In the genomic region with DNA sequence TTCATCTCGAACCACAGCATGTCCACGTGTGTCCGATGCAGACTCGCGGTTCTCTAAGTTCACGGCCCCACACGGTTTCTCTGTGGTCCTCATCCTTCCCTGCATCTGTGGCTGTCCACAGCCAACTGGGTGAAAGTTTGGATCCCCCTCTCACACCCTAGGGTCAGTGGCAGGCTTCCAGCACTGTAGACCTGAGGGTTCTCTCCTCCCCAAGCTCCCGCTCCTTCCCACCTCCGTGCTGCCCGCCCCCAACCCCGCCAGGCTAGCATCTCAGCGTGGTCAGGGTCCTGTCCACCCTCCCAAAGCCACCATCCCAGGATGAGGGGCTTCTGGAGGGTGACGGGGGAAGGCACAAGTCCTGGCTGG, we compare ENCODE assay signal across 11 cellular contexts. TPM values are rescaled to one million over a fixed set of nuclear protein-coding genes. Genes with fewer than 3 reads are reported as not detected.
DNase-seq lines count a peak whose midpoint lies in the region; ATAC-seq, FAIRE-seq and TF ChIP-seq lines count a peak whose summit lies in the region.
"Had no signal": no experiment of that assay in that cellular context is flagged by ENCODE, and none has a peak within 500 bp of the region (broad histone marks: within the 10 kb centered on the region; RNA-seq: fewer than 3 reads in every experiment).

No MANE protein-coding gene starts in this region.

- peaks cover 2% of the 10 kb centered on the region for H3K36me3 Mint-ChIP-seq in activated CD8-positive, alpha-beta memory T cell treated with anti-CD3 and anti-CD28 coated beads, Interleukin-2, amount 10 ng/mL, durations not matched to agents 7 days and 5 days
- H3K36me3 Mint-ChIP-seq in CD8-positive, alpha-beta T cell: no peaks in the 10 kb centered on the region

- H3K9me3 Mint-ChIP-seq in activated CD8-positive, alpha-beta memory T cell treated with anti-CD3 and anti-CD28 coated beads, Interleukin-2, amount 10 ng/mL, durations not matched to agents 7 days and 5 days (ENCODE audit: low read depth): no peaks in the 10 kb centered on the region
- no peaks in the 10 kb centered on the region for H3K9me3 Mint-ChIP-seq in CD8-positive, alpha-beta T cell

- H3K27ac ChIP-seq in colonic mucosa: peak overlapping the region; percentile 18
- H3K27ac ChIP-seq in HepG2 (ENCODE audit: extremely low read length, insufficient read depth, low read length): no peak overlapping the region
- H3K27ac ChIP-seq in testis: peak overlapping the region in 1 of 2 donors; percentile 44
- no peak overlapping the region for H3K27ac ChIP-seq in CD8-positive, alpha-beta T cell (ENCODE audit: low read depth, low read length)
- H3K27ac ChIP-seq: epithelial cell of prostate had no signal

- FAIRE-seq in HepG2 (lab: Jason Lieb, UNC): no peak

- H3K4me3 Mint-ChIP-seq in activated CD8-positive, alpha-beta memory T cell treated with anti-CD3 and anti-CD28 coated beads, Interleukin-2, amount 10 ng/mL, durations not matched to agents 7 days and 5 days: no peak overlapping the region
- no peak overlapping the region for H3K4me3 Mint-ChIP-seq in CD8-positive, alpha-beta T cell

- no peaks in the 10 kb centered on the region for H3K9me3 ChIP-seq in colonic mucosa
- no peaks in the 10 kb centered on the region for H3K9me3 ChIP-seq in HepG2 (ENCODE audit: low read length)
- no peaks in the 10 kb centered on the region for H3K9me3 ChIP-seq in testis
- no peaks in the 10 kb centered on the region for H3K9me3 ChIP-seq in CD8-positive, alpha-beta T cell (ENCODE audit: low read length)

- no peak for TF ChIP-seq CTCF in colonic mucosa (IDR thresholded peaks at IDR 0.05)
- no peak for TF ChIP-seq CTCF in HepG2 (CRISPR knock-in tag; IDR thresholded peaks at IDR 0.05)
- TF ChIP-seq CTCF in testis (IDR thresholded peaks at IDR 0.05): no peak
- TF ChIP-seq CTCF in CD8-positive, alpha-beta T cell (IDR thresholded peaks at IDR 0.05): no peak

- no peaks in the 10 kb centered on the region for H3K27me3 ChIP-seq in colonic mucosa
- peaks cover 0 to 3% of the 10 kb centered on the region in 2 experiments; a peak in 1 of 5 replicates for H3K27me3 ChIP-seq in HepG2 (ENCODE audit: control insufficient read depth in 1 of 2, insufficient read depth in 2 of 2, low read length in 2 of 2)
- no peaks in the 10 kb centered on the region for H3K27me3 ChIP-seq in testis
- H3K27me3 ChIP-seq in CD8-positive, alpha-beta T cell (ENCODE audit: insufficient read depth, low read length): no peaks in the 10 kb centered on the region

- DNase-seq in LHCN-M2 (ENCODE audit: low read depth): peak; percentile 43
- no peak for DNase-seq in colonic mucosa
- DNase-seq in HepG2 (ENCODE audit: low spot score): no peak
- DNase-seq in testis: peak; percentile 41
- DNase-seq in activated CD8-positive, alpha-beta memory T cell treated with anti-CD3 and anti-CD28 coated beads, Interleukin-2, amount 10 ng/mL, durations not matched to agents 7 days and 5 days: no peak
- DNase-seq in putamen (ENCODE audit: low spot score): no peak
- DNase-seq in CD8-positive, alpha-beta T cell: no peak
- no peak for DNase-seq in activated naive CD4-positive, alpha-beta T cell treated with anti-CD3 and anti-CD28 coated beads, Interleukin-2, amount 50 U/mL, for 16 hours
- DNase-seq: stimulated activated naive CD4-positive, alpha-beta T cell had no signal

- intact Hi-C loops in colonic mucosa (cut with DNase I): no loop called here
- intact Hi-C loops in HepG2 (cut with micrococcal nuclease; ENCODE audit: unreplicated experiment): no loop called here
- intact Hi-C loops in testis (cut with DNase I; ENCODE audit: low total_unique reads): no loop called here
- intact Hi-C loops in CD8-positive, alpha-beta T cell (cut with DNase I, micrococcal nuclease): no loop called here

- in situ Hi-C loops in HepG2 (cut with HindIII; ENCODE audit: extremely low pct_ligation_motif_present, low pct_unique_long_range_greater_than_20kb): no loop called here

- CTCF ChIA-PET in HepG2 (lab: Yijun Ruan, JAX; ENCODE audit: low intra/inter-chr PET ratio, low total read pairs): no interaction called here
- CTCF ChIA-PET in activated CD8-positive, alpha-beta memory T cell treated with anti-CD3 and anti-CD28 coated beads, Interleukin-2, amount 10 ng/mL, durations not matched to agents 7 days and 5 days (lab: Charles Lee): interaction anchor here (1.2 kb wide), 1 partner anchor 13 kb away, joined by 4 read pairs; no protein-coding TSS in a partner anchor
- CTCF ChIA-PET in CD8-positive, alpha-beta T cell (lab: Charles Lee): interaction anchor here (1.1 to 7.1 kb wide), 2 partner anchors 12 to 327 kb away, joined by 3 to 37 read pairs; no protein-coding TSS in a partner anchor

- no peaks in the 10 kb centered on the region for H3K79me2 ChIP-seq in HepG2 (ENCODE audit: insufficient read depth, low read length)

- H3K9ac ChIP-seq in colonic mucosa (ENCODE audit: low read depth in 2 of 2, low read length in 2 of 2) (peak overlapping the region in 1 of 2 donors; percentile 2), HepG2 (ENCODE audit: insufficient read depth, low read depth, low read length) (no peak overlapping the region)

- no peaks in the 10 kb centered on the region for H3K36me3 ChIP-seq in colonic mucosa
- H3K36me3 ChIP-seq in HepG2 (replicated peaks in 1 of 2; ENCODE audit: control insufficient read depth in 1 of 2, insufficient read depth in 2 of 2, low read length in 2 of 2): peaks cover 0 to 5% of the 10 kb centered on the region in 2 experiments; a peak in 1 of 5 replicates
- H3K36me3 ChIP-seq in testis (ENCODE audit: low read depth, missing control alignments): no peaks in the 10 kb centered on the region
- H3K36me3 ChIP-seq in CD8-positive, alpha-beta T cell (ENCODE audit: insufficient read depth, low read length): no peaks in the 10 kb centered on the region

- peaks cover 8% of the 10 kb centered on the region for H3K4me1 Mint-ChIP-seq in activated CD8-positive, alpha-beta memory T cell treated with anti-CD3 and anti-CD28 coated beads, Interleukin-2, amount 10 ng/mL, durations not matched to agents 7 days and 5 days
- peaks cover 14% of the 10 kb centered on the region for H3K4me1 Mint-ChIP-seq in CD8-positive, alpha-beta T cell (ENCODE audit: low read depth)

- 88% methylated on average over 13 of the region's 13 CpGs for WGBS in HepG2 (ENCODE audit: low lambda C conversion rate)
- WGBS in testis, 2 donors: 55 to 60% methylated on average over 13 of the region's 13 CpGs

- peaks cover 43% of the 10 kb centered on the region for H3K27me3 Mint-ChIP-seq in activated CD8-positive, alpha-beta memory T cell treated with anti-CD3 and anti-CD28 coated beads, Interleukin-2, amount 10 ng/mL, durations not matched to agents 7 days and 5 days
- H3K27me3 Mint-ChIP-seq in CD8-positive, alpha-beta T cell (ENCODE audit: low read depth): peaks cover 49% of the 10 kb centered on the region

- no peak for TF ChIP-seq RAD21 in HepG2 (CRISPR knock-in tag; IDR thresholded peaks at IDR 0.05)

- TF ChIP-seq POLR2A in HepG2 (IDR thresholded peaks at IDR 0.05; ENCODE audit: insufficient read depth in 1 of 2, low read depth in 2 of 2, low read length in 2 of 2): peak in 1 of 2 experiments; percentile 11; a peak in 1 of 4 replicates
- no peak for TF ChIP-seq POLR2A in testis (IDR thresholded peaks at IDR 0.05)

- no peak overlapping the region for H3K27ac Mint-ChIP-seq in activated CD8-positive, alpha-beta memory T cell treated with anti-CD3 and anti-CD28 coated beads, Interleukin-2, amount 10 ng/mL, durations not matched to agents 7 days and 5 days
- H3K27ac Mint-ChIP-seq in CD8-positive, alpha-beta T cell: no peak overlapping the region
- H3K27ac Mint-ChIP-seq: progenitor cell of endocrine pancreas had no signal

- H2AFZ ChIP-seq in HepG2 (ENCODE audit: low read length): no peak overlapping the region

- H4K20me1 ChIP-seq in HepG2 (ENCODE audit: insufficient read depth, low read length): no peaks in the 10 kb centered on the region

- H3K4me1 ChIP-seq in colonic mucosa: peaks cover 17% of the 10 kb centered on the region
- H3K4me1 ChIP-seq in HepG2 (ENCODE audit: insufficient read depth, low read length): peaks cover 70% of the 10 kb centered on the region
- peaks cover 22% of the 10 kb centered on the region for H3K4me1 ChIP-seq in testis
- H3K4me1 ChIP-seq in CD8-positive, alpha-beta T cell (ENCODE audit: insufficient read depth, low read length): peaks cover 13% of the 10 kb centered on the region

- no TSS peak for BruUV-seq in HepG2 (replicated peaks; lab: Mats Ljungman, UMichigan)

- no peak overlapping the region for H3K4me3 ChIP-seq in colonic mucosa
- H3K4me3 ChIP-seq in HepG2 (replicated peaks in 1 of 3; ENCODE audit: insufficient read depth in 1 of 3, low read depth in 2 of 3, low read length in 3 of 3): no peak overlapping the region; a peak in 1 of 6 replicates
- no peak overlapping the region for H3K4me3 ChIP-seq in testis
- H3K4me3 ChIP-seq in CD8-positive, alpha-beta T cell (ENCODE audit: low read depth, low read length): no peak overlapping the region

- ATAC-seq in HepG2: no peak
- ATAC-seq in activated CD8-positive, alpha-beta memory T cell treated with anti-CD3 and anti-CD28 coated beads, Interleukin-2, amount 10 ng/mL, durations not matched to agents 7 days and 5 days: no peak
- no peak for ATAC-seq in CD8-positive, alpha-beta T cell

- H3K4me2 ChIP-seq in HepG2 (ENCODE audit: low read depth, low read length): peak overlapping the region; percentile 28; the same call in 1 of the 2 replicates

- TF ChIP-seq EP300 in HepG2 (IDR thresholded peaks at IDR 0.05; ENCODE audit: low read depth in 2 of 2, low read length in 2 of 2) (no peak), HepG2 (CRISPR knock-in tag; IDR thresholded peaks at IDR 0.05; ENCODE audit: borderline replicate concordance) (no peak)

- POLR2A ChIA-PET in HepG2 (lab: Yijun Ruan, JAX): interaction anchor here (1.2 to 1.7 kb wide), 3 partner anchors 14 to 57 kb away, joined by 3 to 8 read pairs (median 4); a partner anchor contains a TSS
- POLR2A ChIA-PET in CD8-positive, alpha-beta T cell (lab: Charles Lee): no interaction called here

RNA-seq across cellular contexts. Expression of a gene that starts 3.0 kb away (rescaled TPM):
- total RNA-seq in LHCN-M2 (2014; rRNA removed) (48.7 and 82.3 TPM in 2 replicates), colonic mucosa (1 to 10 TPM; 7.7 to 8.1 TPM), HepG2 (2016; rRNA removed; fragmentation: Illumina TruSeq; extraction: Trizol) (0.20 and 0.80 TPM in 2 replicates), testis (10 to 100 TPM; 10.2 to 18.5 TPM)
- polyA plus RNA-seq in LHCN-M2 (2012): 41.9 TPM
- total RNA-seq in HepG2 (2016; cell fraction: cytosol; rRNA removed; fragmentation: Illumina TruSeq; extraction: Trizol; ENCODE audit: low read depth): 0.10 and 0.35 TPM in 2 replicates
- total RNA-seq in HepG2 (2016; cell fraction: insoluble cytoplasmic fraction; rRNA removed; fragmentation: Illumina TruSeq; extraction: Trizol): 0.27 and 0.80 TPM in 2 replicates
- total RNA-seq in HepG2 (2016; cell fraction: membrane; rRNA removed; fragmentation: Illumina TruSeq; extraction: Trizol): 0.48 and 0.71 TPM in 2 replicates
- total RNA-seq in HepG2 (2016; cell fraction: nucleus; rRNA removed; fragmentation: Illumina TruSeq; extraction: Trizol): 0.78 and 1.6 TPM in 2 replicates
- polyA plus RNA-seq in HepG2 (2011; rRNA removed) (21.7 and 39.9 TPM in 2 replicates), testis (ENCODE audit: insufficient read depth, low read depth, low replicate concordance) (10.0 TPM)
- polyA plus RNA-seq in HepG2 (2011; cell fraction: cytosol; rRNA removed): 24.1 and 25.1 TPM in 2 replicates
- 62.7 and 74.1 TPM in 2 replicates for polyA plus RNA-seq in HepG2 (2011; cell fraction: nucleus; rRNA removed)
- polyA plus RNA-seq in HepG2 (2012): 15.1 and 16.8 TPM in 2 replicates
- 0.22 and 0.23 TPM in 2 replicates for polyA plus RNA-seq in HepG2 (2016; cell fraction: cytosol; fragmentation: Illumina TruSeq; extraction: Trizol; ENCODE audit: low read depth)
- polyA plus RNA-seq in HepG2 (2016; cell fraction: insoluble cytoplasmic fraction; fragmentation: Illumina TruSeq; extraction: Trizol; ENCODE audit: low read depth): 0.29 and 0.58 TPM in 2 replicates
- polyA plus RNA-seq in HepG2 (2016; cell fraction: membrane; fragmentation: Illumina TruSeq; extraction: Trizol; ENCODE audit: low read depth): 0.19 TPM in 2 replicates
- polyA plus RNA-seq in HepG2 (2016; cell fraction: nucleus; fragmentation: Illumina TruSeq; extraction: Trizol; ENCODE audit: insufficient read depth, low read depth): 2.5 and 3.1 TPM in 2 replicates
- polyA minus RNA-seq in HepG2 (2011; rRNA and poly(A)+ RNA removed; ENCODE audit: low replicate concordance): 0.14 and 19.3 TPM in 2 replicates
- 14.2 and 17.5 TPM in 2 replicates for polyA minus RNA-seq in HepG2 (2011; cell fraction: cytosol; rRNA and poly(A)+ RNA removed)
- polyA minus RNA-seq in HepG2 (2011; cell fraction: nucleus; rRNA and poly(A)+ RNA removed): 14.4 and 18.8 TPM in 2 replicates
- under 1 TPM; 0.50 to 0.82 TPM for total RNA-seq in activated CD8-positive, alpha-beta memory T cell treated with anti-CD3 and anti-CD28 coated beads, Interleukin-2, amount 10 ng/mL, durations not matched to agents 7 days and 5 days
- not detected for total RNA-seq in CD8-positive, alpha-beta T cell

RNA-seq across cellular contexts. Expression of a gene that starts 23.2 kb away (rescaled TPM):
- 13.0 and 13.5 TPM in 2 replicates for total RNA-seq in LHCN-M2 (2014; rRNA removed)
- 142 TPM for polyA plus RNA-seq in LHCN-M2 (2012)
- total RNA-seq in colonic mucosa: 100 to 1,000 TPM; 117 to 127 TPM
- total RNA-seq in HepG2 (2016; rRNA removed; fragmentation: Illumina TruSeq; extraction: Trizol): 6.0 and 11.5 TPM in 2 replicates
- total RNA-seq in HepG2 (2016; cell fraction: cytosol; rRNA removed; fragmentation: Illumina TruSeq; extraction: Trizol; ENCODE audit: low read depth): 3.2 and 5.3 TPM in 2 replicates
- 5.3 and 9.6 TPM in 2 replicates for total RNA-seq in HepG2 (2016; cell fraction: insoluble cytoplasmic fraction; rRNA removed; fragmentation: Illumina TruSeq; extraction: Trizol)
- 5.5 and 8.1 TPM in 2 replicates for total RNA-seq in HepG2 (2016; cell fraction: membrane; rRNA removed; fragmentation: Illumina TruSeq; extraction: Trizol)
- 10.6 and 12.6 TPM in 2 replicates for total RNA-seq in HepG2 (2016; cell fraction: nucleus; rRNA removed; fragmentation: Illumina TruSeq; extraction: Trizol)
- 28.4 and 39.6 TPM in 2 replicates for polyA plus RNA-seq in HepG2 (2011; rRNA removed)
- 25.6 and 37.5 TPM in 2 replicates for polyA plus RNA-seq in HepG2 (2011; cell fraction: cytosol; rRNA removed)
- 145 and 155 TPM in 2 replicates for polyA plus RNA-seq in HepG2 (2011; cell fraction: nucleus; rRNA removed)
- 60.0 and 70.4 TPM in 2 replicates for polyA plus RNA-seq in HepG2 (2012)
- 12.4 and 13.3 TPM in 2 replicates for polyA plus RNA-seq in HepG2 (2016; cell fraction: cytosol; fragmentation: Illumina TruSeq; extraction: Trizol; ENCODE audit: low read depth)
- polyA plus RNA-seq in HepG2 (2016; cell fraction: insoluble cytoplasmic fraction; fragmentation: Illumina TruSeq; extraction: Trizol; ENCODE audit: low read depth): 42.9 and 48.7 TPM in 2 replicates
- 18.3 and 20.3 TPM in 2 replicates for polyA plus RNA-seq in HepG2 (2016; cell fraction: membrane; fragmentation: Illumina TruSeq; extraction: Trizol; ENCODE audit: low read depth)
- 54.5 and 58.9 TPM in 2 replicates for polyA plus RNA-seq in HepG2 (2016; cell fraction: nucleus; fragmentation: Illumina TruSeq; extraction: Trizol; ENCODE audit: insufficient read depth, low read depth)
- 12.0 and 69.0 TPM in 2 replicates for polyA minus RNA-seq in HepG2 (2011; rRNA and poly(A)+ RNA removed; ENCODE audit: low replicate concordance)
- 33.6 and 48.7 TPM in 2 replicates for polyA minus RNA-seq in HepG2 (2011; cell fraction: cytosol; rRNA and poly(A)+ RNA removed)
- polyA minus RNA-seq in HepG2 (2011; cell fraction: nucleus; rRNA and poly(A)+ RNA removed): 27.7 and 30.1 TPM in 2 replicates
- 10 to 100 TPM; 84.4 to 95.2 TPM for total RNA-seq in testis
- polyA plus RNA-seq in testis (ENCODE audit: insufficient read depth, low read depth, low replicate concordance): 126 TPM
- total RNA-seq in activated CD8-positive, alpha-beta memory T cell treated with anti-CD3 and anti-CD28 coated beads, Interleukin-2, amount 10 ng/mL, durations not matched to agents 7 days and 5 days: 10 to 100 TPM; 96.2 to 97.3 TPM
- total RNA-seq in CD8-positive, alpha-beta T cell: 10 to 100 TPM; 60.2 to 61.4 TPM

RNA-seq across cellular contexts. Expression of a gene that starts 23.9 kb away (rescaled TPM):
- 0.11 and 1.2 TPM in 2 replicates for total RNA-seq in LHCN-M2 (2014; rRNA removed)
- 0.02 TPM for polyA plus RNA-seq in LHCN-M2 (2012)
- total RNA-seq in colonic mucosa: 1 to 10 TPM; 1.7 to 2.7 TPM
- total RNA-seq in HepG2 (2016; rRNA removed; fragmentation: Illumina TruSeq; extraction: Trizol): 0.15 and 0.18 TPM in 2 replicates
- not detected in 2 replicates for total RNA-seq in HepG2 (2016; cell fraction: cytosol; rRNA removed; fragmentation: Illumina TruSeq; extraction: Trizol; ENCODE audit: low read depth)
- total RNA-seq in HepG2 (2016; cell fraction: insoluble cytoplasmic fraction; rRNA removed; fragmentation: Illumina TruSeq; extraction: Trizol): 0.06 and 0.35 TPM in 2 replicates
- 0.07 and 0.28 TPM in 2 replicates for total RNA-seq in HepG2 (2016; cell fraction: membrane; rRNA removed; fragmentation: Illumina TruSeq; extraction: Trizol)
- 0.12 and 0.22 TPM in 2 replicates for total RNA-seq in HepG2 (2016; cell fraction: nucleus; rRNA removed; fragmentation: Illumina TruSeq; extraction: Trizol)
- polyA plus RNA-seq in HepG2 (2011; rRNA removed): 0.20 and 0.73 TPM in 2 replicates
- polyA plus RNA-seq in HepG2 (2011; cell fraction: cytosol; rRNA removed): 0.32 and 0.46 TPM in 2 replicates
- 1.5 and 1.8 TPM in 2 replicates for polyA plus RNA-seq in HepG2 (2011; cell fraction: nucleus; rRNA removed)
- polyA plus RNA-seq in HepG2 (2012): 0.27 and 0.32 TPM in 2 replicates
- polyA plus RNA-seq in HepG2 (2016; cell fraction: cytosol; fragmentation: Illumina TruSeq; extraction: Trizol; ENCODE audit: low read depth): not detected in 2 replicates
- 0.22 TPM in 1 of 2 replicates, not detected in the other for polyA plus RNA-seq in HepG2 (2016; cell fraction: insoluble cytoplasmic fraction; fragmentation: Illumina TruSeq; extraction: Trizol; ENCODE audit: low read depth)
- polyA plus RNA-seq in HepG2 (2016; cell fraction: membrane; fragmentation: Illumina TruSeq; extraction: Trizol; ENCODE audit: low read depth): 0.12 TPM in 1 of 2 replicates, not detected in the other
- 0.45 and 0.62 TPM in 2 replicates for polyA plus RNA-seq in HepG2 (2016; cell fraction: nucleus; fragmentation: Illumina TruSeq; extraction: Trizol; ENCODE audit: insufficient read depth, low read depth)
- polyA minus RNA-seq in HepG2 (2011; rRNA and poly(A)+ RNA removed; ENCODE audit: low replicate concordance): 0.32 TPM in 1 of 2 replicates, not detected in the other
- not detected in 2 replicates for polyA minus RNA-seq in HepG2 (2011; cell fraction: cytosol; rRNA and poly(A)+ RNA removed)
- 0.77 and 1.5 TPM in 2 replicates for polyA minus RNA-seq in HepG2 (2011; cell fraction: nucleus; rRNA and poly(A)+ RNA removed)
- total RNA-seq in testis: 10 to 100 TPM in 1 of 2 donors, 1 to 10 TPM in 1; 7.1 to 13.2 TPM
- polyA plus RNA-seq in testis (ENCODE audit: insufficient read depth, low read depth, low replicate concordance): 4.1 TPM
- total RNA-seq in activated CD8-positive, alpha-beta memory T cell treated with anti-CD3 and anti-CD28 coated beads, Interleukin-2, amount 10 ng/mL, durations not matched to agents 7 days and 5 days: 1 to 10 TPM; 3.2 to 3.7 TPM
- 1 to 10 TPM in 1 of 2 experiments, under 1 TPM in 1; 0.78 to 1.4 TPM for total RNA-seq in CD8-positive, alpha-beta T cell

RNA-seq across cellular contexts. Expression of a gene that starts 45.6 kb away (rescaled TPM):
- 119 and 242 TPM in 2 replicates for total RNA-seq in LHCN-M2 (2014; rRNA removed)
- polyA plus RNA-seq in LHCN-M2 (2012): 1,568 TPM
- 1,000 to 10,000 TPM; 1,587 to 1,854 TPM for total RNA-seq in colonic mucosa
- total RNA-seq in HepG2 (2016; rRNA removed; fragmentation: Illumina TruSeq; extraction: Trizol): 281 and 319 TPM in 2 replicates
- total RNA-seq in HepG2 (2016; cell fraction: cytosol; rRNA removed; fragmentation: Illumina TruSeq; extraction: Trizol; ENCODE audit: low read depth): 424 and 447 TPM in 2 replicates
- total RNA-seq in HepG2 (2016; cell fraction: insoluble cytoplasmic fraction; rRNA removed; fragmentation: Illumina TruSeq; extraction: Trizol): 291 and 334 TPM in 2 replicates
- 667 and 807 TPM in 2 replicates for total RNA-seq in HepG2 (2016; cell fraction: membrane; rRNA removed; fragmentation: Illumina TruSeq; extraction: Trizol)
- 139 and 147 TPM in 2 replicates for total RNA-seq in HepG2 (2016; cell fraction: nucleus; rRNA removed; fragmentation: Illumina TruSeq; extraction: Trizol)
- polyA plus RNA-seq in HepG2 (2011; rRNA removed): 521 and 545 TPM in 2 replicates
- polyA plus RNA-seq in HepG2 (2011; cell fraction: cytosol; rRNA removed): 604 and 791 TPM in 2 replicates
- 232 and 285 TPM in 2 replicates for polyA plus RNA-seq in HepG2 (2011; cell fraction: nucleus; rRNA removed)
- 1,428 and 2,679 TPM in 2 replicates for polyA plus RNA-seq in HepG2 (2012)
- 858 and 886 TPM in 2 replicates for polyA plus RNA-seq in HepG2 (2016; cell fraction: cytosol; fragmentation: Illumina TruSeq; extraction: Trizol; ENCODE audit: low read depth)
- 429 and 441 TPM in 2 replicates for polyA plus RNA-seq in HepG2 (2016; cell fraction: insoluble cytoplasmic fraction; fragmentation: Illumina TruSeq; extraction: Trizol; ENCODE audit: low read depth)
- 1,075 and 1,148 TPM in 2 replicates for polyA plus RNA-seq in HepG2 (2016; cell fraction: membrane; fragmentation: Illumina TruSeq; extraction: Trizol; ENCODE audit: low read depth)
- polyA plus RNA-seq in HepG2 (2016; cell fraction: nucleus; fragmentation: Illumina TruSeq; extraction: Trizol; ENCODE audit: insufficient read depth, low read depth): 346 and 368 TPM in 2 replicates
- polyA minus RNA-seq in HepG2 (2011; rRNA and poly(A)+ RNA removed; ENCODE audit: low replicate concordance): 312 and 362 TPM in 2 replicates
- 181 and 188 TPM in 2 replicates for polyA minus RNA-seq in HepG2 (2011; cell fraction: cytosol; rRNA and poly(A)+ RNA removed)
- polyA minus RNA-seq in HepG2 (2011; cell fraction: nucleus; rRNA and poly(A)+ RNA removed): 59.9 and 62.0 TPM in 2 replicates
- 100 to 1,000 TPM; 221 to 398 TPM for total RNA-seq in testis
- polyA plus RNA-seq in testis (ENCODE audit: insufficient read depth, low read depth, low replicate concordance): 505 TPM
- total RNA-seq in activated CD8-positive, alpha-beta memory T cell treated with anti-CD3 and anti-CD28 coated beads, Interleukin-2, amount 10 ng/mL, durations not matched to agents 7 days and 5 days: 1,000 to 10,000 TPM; 1,292 to 1,333 TPM
- total RNA-seq in CD8-positive, alpha-beta T cell: 1,000 to 10,000 TPM; 3,224 to 3,257 TPM

RNA-seq across cellular contexts. Expression of a gene that starts 45.8 kb away (rescaled TPM):
- total RNA-seq in LHCN-M2 (2014; rRNA removed) (22.7 and 34.9 TPM in 2 replicates), colonic mucosa (10 to 100 TPM; 57.4 to 58.3 TPM), HepG2 (2016; rRNA removed; fragmentation: Illumina TruSeq; extraction: Trizol) (57.2 and 64.5 TPM in 2 replicates), testis (10 to 100 TPM; 38.2 to 50.5 TPM)
- 138 TPM for polyA plus RNA-seq in LHCN-M2 (2012)
- total RNA-seq in HepG2 (2016; cell fraction: cytosol; rRNA removed; fragmentation: Illumina TruSeq; extraction: Trizol; ENCODE audit: low read depth): 20.0 and 25.8 TPM in 2 replicates
- total RNA-seq in HepG2 (2016; cell fraction: insoluble cytoplasmic fraction; rRNA removed; fragmentation: Illumina TruSeq; extraction: Trizol): 65.5 and 75.0 TPM in 2 replicates
- 24.2 and 27.6 TPM in 2 replicates for total RNA-seq in HepG2 (2016; cell fraction: membrane; rRNA removed; fragmentation: Illumina TruSeq; extraction: Trizol)
- total RNA-seq in HepG2 (2016; cell fraction: nucleus; rRNA removed; fragmentation: Illumina TruSeq; extraction: Trizol): 26.5 and 38.1 TPM in 2 replicates
- polyA plus RNA-seq in HepG2 (2011; rRNA removed) (71.5 and 75.3 TPM in 2 replicates), testis (ENCODE audit: insufficient read depth, low read depth, low replicate concordance) (91.2 TPM)
- polyA plus RNA-seq in HepG2 (2011; cell fraction: cytosol; rRNA removed): 56.6 and 79.4 TPM in 2 replicates
- polyA plus RNA-seq in HepG2 (2011; cell fraction: nucleus; rRNA removed): 36.6 and 51.3 TPM in 2 replicates
- 50.0 and 50.9 TPM in 2 replicates for polyA plus RNA-seq in HepG2 (2012)
- polyA plus RNA-seq in HepG2 (2016; cell fraction: cytosol; fragmentation: Illumina TruSeq; extraction: Trizol; ENCODE audit: low read depth): 29.4 and 33.3 TPM in 2 replicates
- polyA plus RNA-seq in HepG2 (2016; cell fraction: insoluble cytoplasmic fraction; fragmentation: Illumina TruSeq; extraction: Trizol; ENCODE audit: low read depth): 101 and 102 TPM in 2 replicates
- polyA plus RNA-seq in HepG2 (2016; cell fraction: membrane; fragmentation: Illumina TruSeq; extraction: Trizol; ENCODE audit: low read depth): 32.9 and 35.8 TPM in 2 replicates
- polyA plus RNA-seq in HepG2 (2016; cell fraction: nucleus; fragmentation: Illumina TruSeq; extraction: Trizol; ENCODE audit: insufficient read depth, low read depth): 67.5 and 70.8 TPM in 2 replicates
- polyA minus RNA-seq in HepG2 (2011; rRNA and poly(A)+ RNA removed; ENCODE audit: low replicate concordance): 160 and 193 TPM in 2 replicates
- polyA minus RNA-seq in HepG2 (2011; cell fraction: cytosol; rRNA and poly(A)+ RNA removed): 44.6 and 56.9 TPM in 2 replicates
- 21.2 and 22.9 TPM in 2 replicates for polyA minus RNA-seq in HepG2 (2011; cell fraction: nucleus; rRNA and poly(A)+ RNA removed)
- total RNA-seq in activated CD8-positive, alpha-beta memory T cell treated with anti-CD3 and anti-CD28 coated beads, Interleukin-2, amount 10 ng/mL, durations not matched to agents 7 days and 5 days: 10 to 100 TPM; 47.4 to 66.7 TPM
- 10 to 100 TPM; 19.8 to 28.9 TPM for total RNA-seq in CD8-positive, alpha-beta T cell

Comparison
In these comparisons a context has a peak if more than half of its experiments do, and no peak if none do; other contexts are left out.
1. DNase-seq: peak in LHCN-M2 (single experiment) and testis (single experiment); none in colonic mucosa (single experiment), HepG2 (single experiment), activated CD8-positive, alpha-beta memory T cell treated with anti-CD3 and anti-CD28 coated beads, Interleukin-2, amount 10 ng/mL, durations not matched to agents 7 days and 5 days (single experiment), putamen (single experiment), CD8-positive, alpha-beta T cell (0 of 7) and activated naive CD4-positive, alpha-beta T cell treated with anti-CD3 and anti-CD28 coated beads, Interleukin-2, amount 50 U/mL, for 16 hours (single experiment).